In the genomic region with DNA sequence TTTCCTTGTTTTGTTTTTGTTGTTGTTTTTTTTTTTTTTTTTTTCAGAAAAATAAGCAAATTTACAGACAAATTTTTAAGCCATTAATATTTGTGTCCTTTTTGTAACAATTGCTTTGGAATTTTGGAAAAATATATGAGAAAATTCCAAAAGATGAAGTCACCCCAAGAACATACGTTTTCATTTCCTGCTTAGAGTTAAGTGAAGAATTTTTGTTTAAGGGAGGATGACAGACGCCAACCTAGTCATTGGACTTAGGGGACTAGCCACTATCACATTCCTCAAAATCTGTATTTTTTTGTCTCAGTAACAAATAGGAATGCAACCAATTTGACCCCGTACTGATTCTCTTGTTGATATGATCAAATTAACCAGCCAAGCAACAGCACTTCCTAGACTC, we compare ENCODE assay signal across 1 cellular context.
TF ChIP-seq lines count a peak whose summit lies in the region.

No MANE protein-coding gene starts in this region.

TF ChIP-seq in H1, 55 proteins besides CTCF, POLR2A, EP300 and RAD21 (continued from another document):
- TF ChIP-seq, protein P1, sequence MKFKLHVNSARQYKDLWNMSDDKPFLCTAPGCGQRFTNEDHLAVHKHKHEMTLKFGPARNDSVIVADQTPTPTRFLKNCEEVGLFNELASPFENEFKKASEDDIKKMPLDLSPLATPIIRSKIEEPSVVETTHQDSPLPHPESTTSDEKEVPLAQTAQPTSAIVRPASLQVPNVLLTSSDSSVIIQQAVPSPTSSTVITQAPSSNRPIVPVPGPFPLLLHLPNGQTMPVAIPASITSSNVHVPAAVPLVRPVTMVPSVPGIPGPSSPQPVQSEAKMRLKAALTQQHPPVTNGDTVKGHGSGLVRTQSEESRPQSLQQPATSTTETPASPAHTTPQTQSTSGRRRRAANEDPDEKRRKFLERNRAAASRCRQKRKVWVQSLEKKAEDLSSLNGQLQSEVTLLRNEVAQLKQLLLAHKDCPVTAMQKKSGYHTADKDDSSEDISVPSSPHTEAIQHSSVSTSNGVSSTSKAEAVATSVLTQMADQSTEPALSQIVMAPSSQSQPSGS (IDR thresholded peaks at IDR 0.05; ENCODE audit: low read length) = no peak
- TF ChIP-seq BACH1 (IDR thresholded peaks at IDR 0.05; ENCODE audit: low read length) (no peak), KDM4A (IDR thresholded peaks at IDR 0.05; ENCODE audit: low read depth, low read length, severe bottlenecking) (no peak), BRCA1 (IDR thresholded peaks at IDR 0.05; ENCODE audit: low read depth, low read length) (no peak), TBP (IDR thresholded peaks at IDR 0.05; ENCODE audit: low read depth, low read length) (no peak), EGR1 (IDR thresholded peaks at IDR 0.05; ENCODE audit: borderline replicate concordance, low read depth, low read length) (no peak), SRF (IDR thresholded peaks at IDR 0.05; ENCODE audit: low read depth, low read length) (no peak), SIRT6 (IDR thresholded peaks at IDR 0.05; ENCODE audit: low read length) (no peak), RFX5 (IDR thresholded peaks at IDR 0.05; ENCODE audit: borderline replicate concordance, low read depth, low read length) (no peak), GTF2F1 (IDR thresholded peaks at IDR 0.05; ENCODE audit: borderline replicate concordance, low read depth, low read length) (no peak), MAFK (IDR thresholded peaks at IDR 0.05; ENCODE audit: low read depth, low read length) (no peak), POLR2AphosphoS5 (IDR thresholded peaks at IDR 0.05; ENCODE audit: low read depth, low read length) (no peak), CBX5 (IDR thresholded peaks at IDR 0.05; ENCODE audit: low read depth, low read length) (no peak), JUND (IDR thresholded peaks at IDR 0.05; ENCODE audit: low read length) (no peak)
- TF ChIP-seq, protein P2, sequence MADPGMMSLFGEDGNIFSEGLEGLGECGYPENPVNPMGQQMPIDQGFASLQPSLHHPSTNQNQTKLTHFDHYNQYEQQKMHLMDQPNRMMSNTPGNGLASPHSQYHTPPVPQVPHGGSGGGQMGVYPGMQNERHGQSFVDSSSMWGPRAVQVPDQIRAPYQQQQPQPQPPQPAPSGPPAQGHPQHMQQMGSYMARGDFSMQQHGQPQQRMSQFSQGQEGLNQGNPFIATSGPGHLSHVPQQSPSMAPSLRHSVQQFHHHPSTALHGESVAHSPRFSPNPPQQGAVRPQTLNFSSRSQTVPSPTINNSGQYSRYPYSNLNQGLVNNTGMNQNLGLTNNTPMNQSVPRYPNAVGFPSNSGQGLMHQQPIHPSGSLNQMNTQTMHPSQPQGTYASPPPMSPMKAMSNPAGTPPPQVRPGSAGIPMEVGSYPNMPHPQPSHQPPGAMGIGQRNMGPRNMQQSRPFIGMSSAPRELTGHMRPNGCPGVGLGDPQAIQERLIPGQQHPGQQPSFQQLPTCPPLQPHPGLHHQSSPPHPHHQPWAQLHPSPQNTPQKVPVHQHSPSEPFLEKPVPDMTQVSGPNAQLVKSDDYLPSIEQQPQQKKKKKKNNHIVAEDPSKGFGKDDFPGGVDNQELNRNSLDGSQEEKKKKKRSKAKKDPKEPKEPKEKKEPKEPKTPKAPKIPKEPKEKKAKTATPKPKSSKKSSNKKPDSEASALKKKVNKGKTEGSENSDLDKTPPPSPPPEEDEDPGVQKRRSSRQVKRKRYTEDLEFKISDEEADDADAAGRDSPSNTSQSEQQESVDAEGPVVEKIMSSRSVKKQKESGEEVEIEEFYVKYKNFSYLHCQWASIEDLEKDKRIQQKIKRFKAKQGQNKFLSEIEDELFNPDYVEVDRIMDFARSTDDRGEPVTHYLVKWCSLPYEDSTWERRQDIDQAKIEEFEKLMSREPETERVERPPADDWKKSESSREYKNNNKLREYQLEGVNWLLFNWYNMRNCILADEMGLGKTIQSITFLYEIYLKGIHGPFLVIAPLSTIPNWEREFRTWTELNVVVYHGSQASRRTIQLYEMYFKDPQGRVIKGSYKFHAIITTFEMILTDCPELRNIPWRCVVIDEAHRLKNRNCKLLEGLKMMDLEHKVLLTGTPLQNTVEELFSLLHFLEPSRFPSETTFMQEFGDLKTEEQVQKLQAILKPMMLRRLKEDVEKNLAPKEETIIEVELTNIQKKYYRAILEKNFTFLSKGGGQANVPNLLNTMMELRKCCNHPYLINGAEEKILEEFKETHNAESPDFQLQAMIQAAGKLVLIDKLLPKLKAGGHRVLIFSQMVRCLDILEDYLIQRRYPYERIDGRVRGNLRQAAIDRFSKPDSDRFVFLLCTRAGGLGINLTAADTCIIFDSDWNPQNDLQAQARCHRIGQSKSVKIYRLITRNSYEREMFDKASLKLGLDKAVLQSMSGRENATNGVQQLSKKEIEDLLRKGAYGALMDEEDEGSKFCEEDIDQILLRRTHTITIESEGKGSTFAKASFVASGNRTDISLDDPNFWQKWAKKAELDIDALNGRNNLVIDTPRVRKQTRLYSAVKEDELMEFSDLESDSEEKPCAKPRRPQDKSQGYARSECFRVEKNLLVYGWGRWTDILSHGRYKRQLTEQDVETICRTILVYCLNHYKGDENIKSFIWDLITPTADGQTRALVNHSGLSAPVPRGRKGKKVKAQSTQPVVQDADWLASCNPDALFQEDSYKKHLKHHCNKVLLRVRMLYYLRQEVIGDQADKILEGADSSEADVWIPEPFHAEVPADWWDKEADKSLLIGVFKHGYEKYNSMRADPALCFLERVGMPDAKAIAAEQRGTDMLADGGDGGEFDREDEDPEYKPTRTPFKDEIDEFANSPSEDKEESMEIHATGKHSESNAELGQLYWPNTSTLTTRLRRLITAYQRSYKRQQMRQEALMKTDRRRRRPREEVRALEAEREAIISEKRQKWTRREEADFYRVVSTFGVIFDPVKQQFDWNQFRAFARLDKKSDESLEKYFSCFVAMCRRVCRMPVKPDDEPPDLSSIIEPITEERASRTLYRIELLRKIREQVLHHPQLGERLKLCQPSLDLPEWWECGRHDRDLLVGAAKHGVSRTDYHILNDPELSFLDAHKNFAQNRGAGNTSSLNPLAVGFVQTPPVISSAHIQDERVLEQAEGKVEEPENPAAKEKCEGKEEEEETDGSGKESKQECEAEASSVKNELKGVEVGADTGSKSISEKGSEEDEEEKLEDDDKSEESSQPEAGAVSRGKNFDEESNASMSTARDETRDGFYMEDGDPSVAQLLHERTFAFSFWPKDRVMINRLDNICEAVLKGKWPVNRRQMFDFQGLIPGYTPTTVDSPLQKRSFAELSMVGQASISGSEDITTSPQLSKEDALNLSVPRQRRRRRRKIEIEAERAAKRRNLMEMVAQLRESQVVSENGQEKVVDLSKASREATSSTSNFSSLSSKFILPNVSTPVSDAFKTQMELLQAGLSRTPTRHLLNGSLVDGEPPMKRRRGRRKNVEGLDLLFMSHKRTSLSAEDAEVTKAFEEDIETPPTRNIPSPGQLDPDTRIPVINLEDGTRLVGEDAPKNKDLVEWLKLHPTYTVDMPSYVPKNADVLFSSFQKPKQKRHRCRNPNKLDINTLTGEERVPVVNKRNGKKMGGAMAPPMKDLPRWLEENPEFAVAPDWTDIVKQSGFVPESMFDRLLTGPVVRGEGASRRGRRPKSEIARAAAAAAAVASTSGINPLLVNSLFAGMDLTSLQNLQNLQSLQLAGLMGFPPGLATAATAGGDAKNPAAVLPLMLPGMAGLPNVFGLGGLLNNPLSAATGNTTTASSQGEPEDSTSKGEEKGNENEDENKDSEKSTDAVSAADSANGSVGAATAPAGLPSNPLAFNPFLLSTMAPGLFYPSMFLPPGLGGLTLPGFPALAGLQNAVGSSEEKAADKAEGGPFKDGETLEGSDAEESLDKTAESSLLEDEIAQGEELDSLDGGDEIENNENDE (IDR thresholded peaks at IDR 0.05; ENCODE audit: insufficient replicate concordance, low read length) = no peak
